ENCODE assay signal across 8 cellular contexts in genomic region chr12:54300732-54301427, GRCh38. TPM values are rescaled to one million over a fixed set of nuclear protein-coding genes. Genes with fewer than 3 reads are reported as not detected.
DNase-seq lines count a peak whose midpoint lies in the region; FAIRE-seq and TF ChIP-seq lines count a peak whose summit lies in the region.

TSS of gene NFE2 (minus strand) at chr12:54301015. CDS start at chr12:54295248, 5,767 bp downstream.

- peaks cover 35% of the 10 kb centered on the region for H3K4me1 Mint-ChIP-seq in stimulated activated naive CD8-positive, alpha-beta T cell treated with anti-CD3 and anti-CD28 coated beads, Interleukin-15, Interleukin-2, amounts not matched to agents 100 ng/mL and 50 ng/mL, for 24 hours (ENCODE audit: low read depth)

- peak within 1 kb of the TSS; percentile 76 to 96 (median 87) for H3K9ac ChIP-seq in BLaER1 treated with 17β-estradiol and CSF1 and Interleukin-3, amounts not matched to agents 10 nM and 100 nM

- H3K36me3 Mint-ChIP-seq in stimulated activated naive CD8-positive, alpha-beta T cell treated with anti-CD3 and anti-CD28 coated beads, Interleukin-15, Interleukin-2, amounts not matched to agents 100 ng/mL and 50 ng/mL, for 24 hours (ENCODE audit: low read depth): no peaks in the 10 kb centered on the region

- H3K9me3 ChIP-seq in BLaER1 treated with 17β-estradiol and CSF1 and Interleukin-3, amounts not matched to agents 10 nM and 100 nM (replicated peaks in 1 of 11): no peaks in the 10 kb centered on the region

- peak within 1 kb of the TSS; percentile 26 for H3K4me3 Mint-ChIP-seq in stimulated activated naive CD8-positive, alpha-beta T cell treated with anti-CD3 and anti-CD28 coated beads, Interleukin-15, Interleukin-2, amounts not matched to agents 100 ng/mL and 50 ng/mL, for 24 hours

- H3K27me3 Mint-ChIP-seq in stimulated activated naive CD8-positive, alpha-beta T cell treated with anti-CD3 and anti-CD28 coated beads, Interleukin-15, Interleukin-2, amounts not matched to agents 100 ng/mL and 50 ng/mL, for 24 hours: peaks cover 58% of the 10 kb centered on the region

- H3K27ac ChIP-seq in BLaER1 treated with 17β-estradiol and CSF1 and Interleukin-3, amounts not matched to agents 10 nM and 100 nM: peak within 1 kb of the TSS; percentile 46 to 100 (median 98); a peak in 21 of 22 replicates

- peaks cover 80 to 95% (median 90%) of the 10 kb centered on the region in 10 experiments for H3K4me1 ChIP-seq in BLaER1 treated with 17β-estradiol and CSF1 and Interleukin-3, amounts not matched to agents 10 nM and 100 nM

- peaks cover 0 to 18% (median 0%) of the 10 kb centered on the region in 11 experiments; a peak in 9 of 22 replicates for H4K20me1 ChIP-seq in BLaER1 treated with 17β-estradiol and CSF1 and Interleukin-3, amounts not matched to agents 10 nM and 100 nM

- no peak for FAIRE-seq in bronchial epithelial cell (lab: Jason Lieb, UNC)

- H3K9me3 Mint-ChIP-seq in stimulated activated naive CD8-positive, alpha-beta T cell treated with anti-CD3 and anti-CD28 coated beads, Interleukin-15, Interleukin-2, amounts not matched to agents 100 ng/mL and 50 ng/mL, for 24 hours: no peaks in the 10 kb centered on the region

- H3K27me3 ChIP-seq in BLaER1 treated with 17β-estradiol and CSF1 and Interleukin-3, amounts not matched to agents 10 nM and 100 nM: no peaks in the 10 kb centered on the region
- H3K27me3 ChIP-seq in bronchial epithelial cell (ENCODE audit: control insufficient read depth, insufficient read depth, low read length): no peaks in the 10 kb centered on the region

- no peak within 1 kb of the TSS for H3K27ac Mint-ChIP-seq in stimulated activated naive CD8-positive, alpha-beta T cell treated with anti-CD3 and anti-CD28 coated beads, Interleukin-15, Interleukin-2, amounts not matched to agents 100 ng/mL and 50 ng/mL, for 24 hours

- peak within 1 kb of the TSS; percentile 92 to 99 (median 96) for H3K4me2 ChIP-seq in BLaER1 treated with 17β-estradiol and CSF1 and Interleukin-3, amounts not matched to agents 10 nM and 100 nM

- peaks cover 0 to 43% (median 1%) of the 10 kb centered on the region in 11 experiments; a peak in 11 of 22 replicates for H3K36me3 ChIP-seq in BLaER1 treated with 17β-estradiol and CSF1 and Interleukin-3, amounts not matched to agents 10 nM and 100 nM
- H3K36me3 ChIP-seq in bronchial epithelial cell (ENCODE audit: control insufficient read depth, insufficient read depth, low read length): no peaks in the 10 kb centered on the region

- DNase-seq in HT1080 (ENCODE audit: low read depth): peak; percentile 70
- DNase-seq in SHP77 treated with DMSO at 0.1 percent for 48 hours (lab: John Stamatoyannopoulos, UW): peak; percentile 2
- peak; percentile 60 for DNase-seq in bronchial epithelial cell (ENCODE audit: low read depth)
- DNase-seq in kidney tubule cell (ENCODE audit: low spot score): peak; percentile 78
- no peak for DNase-seq in ureter (ENCODE audit: low spot score)
- DNase-seq in NCI-H2081 (lab: John Stamatoyannopoulos, UW): no peak

- no peak for TF ChIP-seq CTCF in bronchial epithelial cell (IDR thresholded peaks at IDR 0.05; ENCODE audit: insufficient read depth, low read length, severe bottlenecking)

- H3K4me3 ChIP-seq in BLaER1 treated with 17β-estradiol and CSF1 and Interleukin-3, amounts not matched to agents 10 nM and 100 nM: peak within 1 kb of the TSS; percentile 40 to 98 (median 75)
- no peak within 1 kb of the TSS for H3K4me3 ChIP-seq in bronchial epithelial cell (ENCODE audit: low read depth, low read length)

RNA-seq across cellular contexts. Expression of gene NFE2, which starts in this region (rescaled TPM):
- total RNA-seq in HT1080 (2014; rRNA removed; shearing (Covaris generic)): 0.06 TPM in 1 of 2 replicates, not detected in the other
- 0.12 TPM in 1 of 2 replicates, not detected in the other for polyA plus RNA-seq in HT1080 (2015; cell fraction: cytosol; rRNA removed)
- polyA plus RNA-seq in HT1080 (2015; cell fraction: nucleus; rRNA removed): 0.15 TPM in 1 of 2 replicates, not detected in the other
- total RNA-seq in bronchial epithelial cell: not detected in 2 replicates
- total RNA-seq in ureter: 0.57 TPM

Comparison
In these comparisons a context has a peak if more than half of its experiments do, and no peak if none do; other contexts are left out.
1. Peak in DNase-seq in HT1080; RNA of the gene not detected or under 1 TPM.
2. Peak in DNase-seq in bronchial epithelial cell; RNA of the gene not detected or under 1 TPM.
3. DNase-seq: peak in SHP77 treated with DMSO at 0.1 percent for 48 hours (single experiment) and kidney tubule cell (single experiment); none in ureter (single experiment) and NCI-H2081 (0 of 2).